ENCODE assay signal across 10 cellular contexts in genomic region chr18:9653390-9653789, GRCh38. TPM values are rescaled to one million over a fixed set of nuclear protein-coding genes. Genes with fewer than 3 reads are reported as not detected.
DNase-seq lines count a peak whose midpoint lies in the region; ATAC-seq and TF ChIP-seq lines count a peak whose summit lies in the region.
"Had no signal": no experiment of that assay in that cellular context is flagged by ENCODE, and none has a peak within 500 bp of the region (broad histone marks: within the 10 kb centered on the region; RNA-seq: fewer than 3 reads in every experiment).

No MANE protein-coding gene starts in this region.

- H3K36me3 ChIP-seq in mammary epithelial cell (ENCODE audit: insufficient read depth, low read length): no peaks in the 10 kb centered on the region
- no peaks in the 10 kb centered on the region for H3K36me3 ChIP-seq in thoracic aorta

- H3K9ac ChIP-seq in mammary epithelial cell (ENCODE audit: insufficient read depth, low read length): no peak overlapping the region

- no peaks in the 10 kb centered on the region for H4K20me1 ChIP-seq in mammary epithelial cell (ENCODE audit: insufficient read depth, low read length)

- peak; percentile 50 for ATAC-seq in thoracic aorta (ENCODE audit: insufficient number of reproducible peaks, low FRiP score, low read depth)

- in situ Hi-C loops in mammary epithelial cell (cut with MboI; ENCODE audit: low sequenced_read_pairs in 2 of 2): no loop called here

- CTCF ChIA-PET in mammary epithelial cell (lab: Charles Lee; ENCODE audit: low non-redundant PET): no interaction called here

- H3K9me3 ChIP-seq in mammary epithelial cell (replicated peaks; ENCODE audit: insufficient read depth, low read length) (no peaks in the 10 kb centered on the region), thoracic aorta (no peaks in the 10 kb centered on the region)

- H3K4me2 ChIP-seq in mammary epithelial cell (ENCODE audit: insufficient read depth, low read depth, low read length): no peak overlapping the region

- TF ChIP-seq CTCF in mammary epithelial cell (conservative IDR thresholded peaks at IDR 0.05 in 1 of 2, IDR thresholded peaks at IDR 0.05 in 1 of 2; ENCODE audit: extremely low read depth in 1 of 2, insufficient read depth in 1 of 2, low read depth in 1 of 2, low read length in 2 of 2): no peak
- TF ChIP-seq CTCF in thoracic aorta (IDR thresholded peaks at IDR 0.05): no peak

- DNase-seq in NCI-H1417 (lab: John Stamatoyannopoulos, UW): peak in 2 of 3 experiments; percentile 20 to 59
- no peak for DNase-seq in NCI-H1417 treated with DMSO at 0.1 percent for 48 hours (lab: John Stamatoyannopoulos, UW)
- no peak for DNase-seq in mammary epithelial cell
- peak; percentile 43 for DNase-seq in thoracic aorta (ENCODE audit: low spot score)
- DNase-seq in NCI-H1436 (lab: John Stamatoyannopoulos, UW): no peak
- no peak for DNase-seq in KG1 (lab: John Stamatoyannopoulos, UW)
- no peak for DNase-seq in NCI-H1105 treated with DMSO at 0.1 percent for 48 hours (lab: John Stamatoyannopoulos, UW)
- DNase-seq: activated CD4-positive, alpha-beta T cell treated with anti-CD3 and anti-CD28 coated beads for 4 hours; MM.1S had no signal

- intact Hi-C loops in mammary epithelial cell (cut with micrococcal nuclease): no loop called here

- H3K27ac ChIP-seq in mammary epithelial cell (ENCODE audit: insufficient read depth, low read depth, low read length): no peak overlapping the region
- peak overlapping the region; percentile 59 for H3K27ac ChIP-seq in layer of hippocampus (ENCODE audit: low read depth, low read length)
- H3K27ac ChIP-seq in thoracic aorta: peak overlapping the region; percentile 45 to 66

- no peaks in the 10 kb centered on the region for H3K79me2 ChIP-seq in mammary epithelial cell (ENCODE audit: insufficient read depth, low read length)

- H3K27me3 ChIP-seq in mammary epithelial cell (ENCODE audit: insufficient read depth, low read length): no peaks in the 10 kb centered on the region
- H3K27me3 ChIP-seq in layer of hippocampus (ENCODE audit: control insufficient read depth, insufficient read depth, low read length): no peaks in the 10 kb centered on the region
- H3K27me3 ChIP-seq in thoracic aorta (replicated peaks; ENCODE audit: insufficient read depth): no peaks in the 10 kb centered on the region

- H3K4me1 ChIP-seq in mammary epithelial cell (ENCODE audit: insufficient read depth, low read length) (peaks cover 25% of the 10 kb centered on the region), thoracic aorta (ENCODE audit: control insufficient read depth in 1 of 2, low read depth in 2 of 2) (peaks cover 0 to 8% of the 10 kb centered on the region in 2 donors)

- no TSS peak for BruUV-seq in mammary epithelial cell (replicated peaks; lab: Mats Ljungman, UMichigan)

- H3K4me3 ChIP-seq in mammary epithelial cell (replicated peaks in 1 of 3; ENCODE audit: insufficient read depth in 1 of 3, low read depth in 2 of 3, low read length in 3 of 3): no peak overlapping the region
- no peak overlapping the region for H3K4me3 ChIP-seq in thoracic aorta

- WGBS in mammary epithelial cell (ENCODE audit: low coverage, missing lambda C conversion rate): 35% methylated on average over 4 of the region's 5 CpGs

- dilution Hi-C loops in mammary epithelial cell (cut with HindIII; ENCODE audit: low sequenced_read_pairs): no loop called here

- peak overlapping the region; percentile 71 for H2AFZ ChIP-seq in mammary epithelial cell (ENCODE audit: low read depth, low read length)

RNA-seq across cellular contexts. Expression of gene PPP4R1, which starts 39.0 kb away (rescaled TPM):
- total RNA-seq in mammary epithelial cell (100 to 1,000 TPM in 1 of 2 donors, 10 to 100 TPM in 1; 89.7 to 163 TPM), thoracic aorta (100 to 1,000 TPM in 1 of 2 donors, 10 to 100 TPM in 1; 89.3 to 121 TPM)
- polyA plus RNA-seq in mammary epithelial cell: 133 TPM
- polyA minus RNA-seq in mammary epithelial cell: 117 TPM

RNA-seq across cellular contexts. Expression of gene RAB31, which starts 54.7 kb away (rescaled TPM):
- total RNA-seq in mammary epithelial cell: 10 to 100 TPM; 12.3 to 34.6 TPM
- polyA plus RNA-seq in mammary epithelial cell: 22.6 TPM
- polyA minus RNA-seq in mammary epithelial cell: 78.6 TPM
- 100 to 1,000 TPM in 1 of 2 donors, 10 to 100 TPM in 1; 92.9 to 110 TPM for total RNA-seq in thoracic aorta

Comparison
In these comparisons a context has a peak if more than half of its experiments do, and no peak if none do; other contexts are left out.
1. DNase-seq: peak in NCI-H1417 (2 of 3) and thoracic aorta (single experiment); none in NCI-H1417 treated with DMSO at 0.1 percent for 48 hours (single experiment), mammary epithelial cell (single experiment), NCI-H1436 (single experiment), KG1 (single experiment) and NCI-H1105 treated with DMSO at 0.1 percent for 48 hours (single experiment).